Comparison of ENCODE assay signal across 1 cellular context in the genomic region with DNA sequence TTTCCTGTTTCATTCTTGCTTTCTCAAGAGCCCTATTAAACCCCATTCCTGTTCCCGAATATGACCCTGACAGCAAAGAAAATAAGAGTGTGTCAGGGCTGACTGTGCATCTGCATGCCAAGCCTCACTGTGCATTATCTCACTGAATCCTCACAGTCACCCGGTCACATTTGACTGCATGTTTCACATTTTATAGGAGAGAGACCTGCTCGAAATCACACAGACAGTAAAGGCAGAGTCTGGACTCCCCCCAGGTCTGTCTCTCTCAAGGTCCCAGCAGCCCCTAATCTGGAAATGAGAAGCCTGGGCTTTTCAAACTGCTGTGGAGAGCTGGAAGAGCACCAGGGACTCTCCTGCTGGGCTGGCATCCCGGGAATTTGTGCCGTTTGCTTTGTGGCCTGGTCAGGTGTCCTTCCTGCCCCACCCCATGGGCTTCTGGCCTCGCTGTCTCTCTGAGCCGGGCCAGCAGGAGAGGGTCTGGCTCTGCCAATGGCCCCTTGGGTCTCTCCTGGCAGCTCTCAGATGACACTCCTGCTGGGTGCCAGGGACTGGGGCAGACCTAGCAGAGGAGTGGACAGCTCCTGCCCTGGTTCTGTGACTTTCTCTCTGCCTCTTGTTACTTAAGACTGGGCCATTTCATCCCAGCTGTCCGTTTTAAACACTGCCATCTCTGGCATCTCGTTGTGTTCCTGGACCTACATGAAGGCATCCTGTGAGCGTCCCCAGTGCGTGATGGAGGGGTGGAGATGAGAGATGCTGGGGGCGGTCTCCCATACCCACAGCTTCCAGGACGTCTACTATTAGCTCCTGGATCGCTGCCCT.
TF ChIP-seq lines count a peak whose summit lies in the region.

No MANE protein-coding gene starts in this region.

TF ChIP-seq in IMR-90, 13 proteins besides CTCF, POLR2A, EP300 and RAD21:
- no peak for TF ChIP-seq SMC3 (IDR thresholded peaks at IDR 0.05; ENCODE audit: low read depth, low read length)
- no peak for TF ChIP-seq MXI1 (IDR thresholded peaks at IDR 0.05; ENCODE audit: borderline replicate concordance, low read depth, low read length)
- no peak for TF ChIP-seq CHD1 (IDR thresholded peaks at IDR 0.05; ENCODE audit: low read depth, low read length)
- TF ChIP-seq RCOR1 (IDR thresholded peaks at IDR 0.05; ENCODE audit: insufficient replicate concordance, low read length), result no peak
- TF ChIP-seq, protein P1, sequence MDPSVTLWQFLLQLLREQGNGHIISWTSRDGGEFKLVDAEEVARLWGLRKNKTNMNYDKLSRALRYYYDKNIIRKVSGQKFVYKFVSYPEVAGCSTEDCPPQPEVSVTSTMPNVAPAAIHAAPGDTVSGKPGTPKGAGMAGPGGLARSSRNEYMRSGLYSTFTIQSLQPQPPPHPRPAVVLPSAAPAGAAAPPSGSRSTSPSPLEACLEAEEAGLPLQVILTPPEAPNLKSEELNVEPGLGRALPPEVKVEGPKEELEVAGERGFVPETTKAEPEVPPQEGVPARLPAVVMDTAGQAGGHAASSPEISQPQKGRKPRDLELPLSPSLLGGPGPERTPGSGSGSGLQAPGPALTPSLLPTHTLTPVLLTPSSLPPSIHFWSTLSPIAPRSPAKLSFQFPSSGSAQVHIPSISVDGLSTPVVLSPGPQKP (IDR thresholded peaks at IDR 0.05; ENCODE audit: borderline replicate concordance, low read depth, low read length), result no peak
- no peak for TF ChIP-seq USF2 (IDR thresholded peaks at IDR 0.05; ENCODE audit: low read depth, low read length)
- TF ChIP-seq CEBPB (IDR thresholded peaks at IDR 0.05; ENCODE audit: low read depth, low read length), result no peak
- no peak for TF ChIP-seq RFX5 (IDR thresholded peaks at IDR 0.05; ENCODE audit: low read depth, low read length)
- no peak for TF ChIP-seq NFE2L2 (IDR thresholded peaks at IDR 0.05; ENCODE audit: low read depth, low read length)
- no peak for TF ChIP-seq MAZ (IDR thresholded peaks at IDR 0.05; ENCODE audit: borderline replicate concordance, low read depth, low read length)
- no peak for TF ChIP-seq FOS (IDR thresholded peaks at IDR 0.05; ENCODE audit: low read depth, low read length)
- TF ChIP-seq BHLHE40 (IDR thresholded peaks at IDR 0.05; ENCODE audit: low read depth, low read length), result no peak
- TF ChIP-seq MAFK (IDR thresholded peaks at IDR 0.05; ENCODE audit: low read depth, low read length), result no peak
